Comparison of ENCODE assay signal across 12 cellular contexts in genomic region chr11:1036303-1036923, GRCh38. TPM values are rescaled to one million over a fixed set of nuclear protein-coding genes. Genes with fewer than 3 reads are reported as not detected.
"Had no signal": no experiment of that assay in that cellular context is flagged by ENCODE, and none has a peak within 500 bp of the region (broad histone marks: within the 10 kb centered on the region; RNA-seq: fewer than 3 reads in every experiment).

A gene with protein sequence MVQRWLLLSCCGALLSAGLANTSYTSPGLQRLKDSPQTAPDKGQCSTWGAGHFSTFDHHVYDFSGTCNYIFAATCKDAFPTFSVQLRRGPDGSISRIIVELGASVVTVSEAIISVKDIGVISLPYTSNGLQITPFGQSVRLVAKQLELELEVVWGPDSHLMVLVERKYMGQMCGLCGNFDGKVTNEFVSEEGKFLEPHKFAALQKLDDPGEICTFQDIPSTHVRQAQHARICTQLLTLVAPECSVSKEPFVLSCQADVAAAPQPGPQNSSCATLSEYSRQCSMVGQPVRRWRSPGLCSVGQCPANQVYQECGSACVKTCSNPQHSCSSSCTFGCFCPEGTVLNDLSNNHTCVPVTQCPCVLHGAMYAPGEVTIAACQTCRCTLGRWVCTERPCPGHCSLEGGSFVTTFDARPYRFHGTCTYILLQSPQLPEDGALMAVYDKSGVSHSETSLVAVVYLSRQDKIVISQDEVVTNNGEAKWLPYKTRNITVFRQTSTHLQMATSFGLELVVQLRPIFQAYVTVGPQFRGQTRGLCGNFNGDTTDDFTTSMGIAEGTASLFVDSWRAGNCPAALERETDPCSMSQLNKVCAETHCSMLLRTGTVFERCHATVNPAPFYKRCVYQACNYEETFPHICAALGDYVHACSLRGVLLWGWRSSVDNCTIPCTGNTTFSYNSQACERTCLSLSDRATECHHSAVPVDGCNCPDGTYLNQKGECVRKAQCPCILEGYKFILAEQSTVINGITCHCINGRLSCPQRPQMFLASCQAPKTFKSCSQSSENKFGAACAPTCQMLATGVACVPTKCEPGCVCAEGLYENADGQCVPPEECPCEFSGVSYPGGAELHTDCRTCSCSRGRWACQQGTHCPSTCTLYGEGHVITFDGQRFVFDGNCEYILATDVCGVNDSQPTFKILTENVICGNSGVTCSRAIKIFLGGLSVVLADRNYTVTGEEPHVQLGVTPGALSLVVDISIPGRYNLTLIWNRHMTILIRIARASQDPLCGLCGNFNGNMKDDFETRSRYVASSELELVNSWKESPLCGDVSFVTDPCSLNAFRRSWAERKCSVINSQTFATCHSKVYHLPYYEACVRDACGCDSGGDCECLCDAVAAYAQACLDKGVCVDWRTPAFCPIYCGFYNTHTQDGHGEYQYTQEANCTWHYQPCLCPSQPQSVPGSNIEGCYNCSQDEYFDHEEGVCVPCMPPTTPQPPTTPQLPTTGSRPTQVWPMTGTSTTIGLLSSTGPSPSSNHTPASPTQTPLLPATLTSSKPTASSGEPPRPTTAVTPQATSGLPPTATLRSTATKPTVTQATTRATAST (N-terminal part only) (minus strand): TSS chr11:1036718. CDS start chr11:1036655, 63 bp downstream.

- DNase-seq: activated CD4-positive, alpha-beta memory T cell treated with anti-CD3 and anti-CD28 coated beads for 36 hours; activated CD4-positive, alpha-beta T cell treated with anti-CD3 and anti-CD28 coated beads for 1 hour; activated gamma-delta T cell treated with Interleukin-2 at 50 U/mL for 16 hours; activated naive CD8-positive, alpha-beta T cell treated with anti-CD3 and anti-CD28 coated beads for 36 hours; activated T-cell treated with anti-CD3 and anti-CD28 coated beads, Interleukin-2, amount 50 U/mL, for 72 hours; dermis blood vessel endothelial cell; erythroblast; kidney; stimulated activated CD4-positive, alpha-beta T cell treated with anti-CD3 and anti-CD28 coated beads, Interleukin-4, amount 100 ng/mL, for 4 hours had no signal

- ATAC-seq: activated T-cell treated with anti-CD3 and anti-CD28 coated beads, Interleukin-2, amount 50 U/mL, for 72 hours had no signal

- H3K4me3 ChIP-seq: skin epidermis had no signal

- H3K4me1 ChIP-seq: breast epithelium had no signal

- H3K9me3 ChIP-seq: breast epithelium had no signal

- H3K36me3 ChIP-seq: breast epithelium had no signal

RNA-seq across cellular contexts. Expression of the gene that starts here (rescaled TPM):
- total RNA-seq: activated CD4-positive, alpha-beta memory T cell treated with anti-CD3 and anti-CD28 coated beads for 36 hours; activated naive CD8-positive, alpha-beta T cell treated with anti-CD3 and anti-CD28 coated beads for 36 hours; activated T-cell treated with anti-CD3 and anti-CD28 coated beads, Interleukin-2, amount 50 U/mL, for 72 hours; dermis blood vessel endothelial cell; mesenteric fat pad had no signal
